34 cellular contexts compared by ENCODE assay signal in genomic region chr2:205439621-205440020, GRCh38.
"Had no signal": no experiment of that assay in that cellular context is flagged by ENCODE, and none has a peak within 500 bp of the region (broad histone marks: within the 10 kb centered on the region; RNA-seq: fewer than 3 reads in every experiment).

No MANE protein-coding gene starts in this region.

- H3K27me3 ChIP-seq: MG63 had no signal

- H3K36me3 ChIP-seq: MG63 had no signal

- DNase-seq: Karpas-422, Kasumi-1, KG1, MG63, MM.1S, MV-4-11, NCI-H1048, NCI-H1092, NCI-H1092 treated with DMSO at 0.1 percent for 48 hours, NCI-H1105, NCI-H1105 treated with DMSO at 0.1 percent for 48 hours, NCI-H1417, NCI-H1417 treated with DMSO at 0.1 percent for 48 hours, NCI-H1436, NCI-H1436 treated with DMSO at 0.1 percent for 48 hours, NCI-H146, NCI-H1694, NCI-H1694 treated with DMSO at 0.1 percent for 48 hours, NCI-H187, NCI-H187 treated with DMSO at 0.1 percent for 48 hours, NCI-H1930, NCI-H2029, NCI-H2029 treated with DMSO at 0.1 percent for 48 hours, NCI-H2081, NCI-H2081 treated with DMSO at 0.1 percent for 48 hours, NCI-H2107, NCI-H2171, NCI-H2171 treated with DMSO at 0.1 percent for 48 hours, NCI-H2227 treated with DMSO at 0.1 percent for 48 hours, NCI-H226, NCI-H345, NCI-H446, NCI-H446 treated with DMSO at 0.1 percent for 48 hours had no signal

- H3K27ac ChIP-seq: KMS-11 had no signal

- H3K4me3 ChIP-seq: MG63 had no signal

- H3K9ac ChIP-seq: KMS-11 had no signal
